Comparison of ENCODE assay signal across 9 cellular contexts in the genomic region with DNA sequence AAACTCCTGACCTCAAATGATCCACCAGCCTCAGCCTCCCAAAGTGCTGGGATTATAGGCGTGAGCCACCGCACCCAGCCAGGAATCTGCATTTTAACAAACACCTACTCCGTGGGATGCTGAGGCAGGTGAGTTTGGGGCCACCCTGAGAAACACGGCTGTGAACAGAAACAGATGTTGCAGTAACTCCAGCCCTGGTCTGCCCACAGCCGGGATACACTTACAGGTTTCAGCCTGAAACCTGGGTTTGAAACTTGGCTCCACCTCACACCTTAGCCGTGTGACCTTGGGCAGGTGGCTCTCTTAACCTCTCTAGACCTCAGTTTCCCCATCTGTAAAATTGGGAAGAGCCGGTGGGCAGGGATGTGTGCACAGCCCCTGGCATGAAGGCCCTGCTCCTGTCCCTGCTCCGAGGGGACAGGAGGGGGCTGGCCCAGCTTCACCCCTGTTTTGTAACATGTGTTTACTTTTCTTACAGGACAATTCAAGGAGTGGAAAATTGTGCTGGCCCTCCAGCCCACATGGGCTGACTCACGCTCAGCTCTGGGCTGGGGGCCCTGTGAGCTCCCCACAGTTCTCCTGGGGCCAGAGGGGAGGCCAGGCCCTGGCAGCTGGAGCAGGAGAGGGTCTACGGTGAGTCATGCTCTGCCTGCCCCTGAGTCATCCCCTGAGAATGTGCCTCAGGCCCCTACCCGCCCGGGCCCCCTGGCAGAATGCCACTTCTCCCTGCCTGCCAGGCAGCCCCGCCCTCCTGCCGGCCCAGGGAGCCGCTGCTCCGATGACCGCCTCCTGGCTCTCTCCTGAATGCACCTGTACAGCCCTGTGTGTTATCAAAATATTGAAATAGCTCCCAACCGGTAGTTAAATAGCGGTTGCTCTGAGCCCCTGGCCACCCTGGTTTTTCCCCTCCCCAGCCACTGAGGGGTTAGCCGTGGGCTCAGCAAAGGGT. TPM values are rescaled to one million over a fixed set of nuclear protein-coding genes. Genes with fewer than 3 reads are reported as not detected.
DNase-seq lines count a peak whose midpoint lies in the region; TF ChIP-seq lines count a peak whose summit lies in the region.
"Had no signal": no experiment of that assay in that cellular context is flagged by ENCODE, and none has a peak within 500 bp of the region (broad histone marks: within the 10 kb centered on the region; RNA-seq: fewer than 3 reads in every experiment).

No MANE protein-coding gene starts in this region.

- intact Hi-C loops in uterus (cut with DNase I; ENCODE audit: low total_unique reads): no loop called here

- H3K27me3 ChIP-seq in ectodermal cell (ENCODE audit: control insufficient read depth, insufficient read depth, low read length, poor library complexity, severe bottlenecking) (no peaks in the 10 kb centered on the region), uterus (no peaks in the 10 kb centered on the region), MM.1S (replicated peaks; ENCODE audit: insufficient read depth, low read length) (peaks cover 21% of the 10 kb centered on the region)

- no peaks in the 10 kb centered on the region for H3K36me3 ChIP-seq in ectodermal cell (ENCODE audit: control insufficient read depth, insufficient read depth, low read length)
- H3K36me3 ChIP-seq in uterus: no peaks in the 10 kb centered on the region
- H3K36me3 ChIP-seq in MM.1S (replicated peaks; ENCODE audit: insufficient read depth, low read length): no peaks in the 10 kb centered on the region

- H3K27ac ChIP-seq in ectodermal cell (ENCODE audit: insufficient read depth, low read depth, low read length, poor library complexity, severe bottlenecking) (peak overlapping the region; percentile 16), uterus (peak overlapping the region; percentile 94 to 97), MM.1S (ENCODE audit: low read length) (no peak overlapping the region)
- H3K27ac ChIP-seq: C4-2B had no signal

- H3K9me3 ChIP-seq in ectodermal cell (ENCODE audit: control insufficient read depth, low read length): no peaks in the 10 kb centered on the region
- no peaks in the 10 kb centered on the region for H3K9me3 ChIP-seq in uterus
- H3K9me3 ChIP-seq in MM.1S (replicated peaks; ENCODE audit: insufficient read depth, low read length): no peaks in the 10 kb centered on the region

- no peak overlapping the region for H2AFZ ChIP-seq in MM.1S (ENCODE audit: low read length)

- H3K4me2 ChIP-seq in MM.1S (ENCODE audit: low read depth, low read length): no peak overlapping the region

- DNase-seq in SKM-1 treated with dmso at 0.1 percent for 144 hours (lab: John Stamatoyannopoulos, UW; ENCODE audit: unreplicated experiment) (peak; percentile 8), SKM-1 (lab: John Stamatoyannopoulos, UW; ENCODE audit: unreplicated experiment) (no peak), NCI-H748 (lab: John Stamatoyannopoulos, UW; ENCODE audit: unreplicated experiment) (peak; percentile 81), medulla oblongata (ENCODE audit: extremely low spot score) (peak; percentile 20), uterus (peak; percentile 96), MM.1S (no peak)
- no peak for DNase-seq in effector CD4-positive, alpha-beta T cell

- H3K9me2 ChIP-seq in MM.1S (replicated peaks; ENCODE audit: insufficient read depth, low read length): no peaks in the 10 kb centered on the region

- TF ChIP-seq CTCF in uterus (IDR thresholded peaks at IDR 0.05): no peak
- no peak for TF ChIP-seq CTCF in MM.1S (IDR thresholded peaks at IDR 0.05; ENCODE audit: low read length)

- H4K20me1 ChIP-seq in MM.1S (ENCODE audit: insufficient read depth, low read length): no peaks in the 10 kb centered on the region

- no peaks in the 10 kb centered on the region for H3K79me2 ChIP-seq in MM.1S (ENCODE audit: low read length)

- TF ChIP-seq POLR2A in uterus (IDR thresholded peaks at IDR 0.05): no peak

- H3K4me3 ChIP-seq in ectodermal cell (ENCODE audit: insufficient read depth, low read depth, low read length) (no peak overlapping the region), uterus (no peak overlapping the region), MM.1S (ENCODE audit: low read length) (no peak overlapping the region)

- H3K4me1 ChIP-seq in ectodermal cell (ENCODE audit: control insufficient read depth, insufficient read depth, low read length) (peaks cover 40% of the 10 kb centered on the region), uterus (peaks cover 18 to 28% of the 10 kb centered on the region in 2 donors), MM.1S (ENCODE audit: low read length) (peaks cover 17% of the 10 kb centered on the region)

- H3K9ac ChIP-seq in MM.1S (ENCODE audit: low read length): no peak overlapping the region

- no peaks in the 10 kb centered on the region; the same call in none of the 2 replicates for H3F3A ChIP-seq in MM.1S (ENCODE audit: insufficient read depth, low read length)

- WGBS in ectodermal cell, 2 experiments: 64 to 71% methylated on average over 20 of the region's 20 CpGs

RNA-seq across cellular contexts. Expression of gene PPL, which starts 7.7 kb away (rescaled TPM):
- polyA plus RNA-seq in ectodermal cell (2013, experiment 1 of 4): 3.2 TPM
- polyA plus RNA-seq in ectodermal cell (2013, experiment 2 of 4): 4.2 TPM
- 3.4 TPM for polyA plus RNA-seq in ectodermal cell (2013, experiment 3 of 4)
- 4.0 TPM for polyA plus RNA-seq in ectodermal cell (2013, experiment 4 of 4)
- 10 to 100 TPM in 3 of 4 donors, 1 to 10 TPM in 1; 8.7 to 39.6 (median 15.2) TPM for total RNA-seq in uterus

RNA-seq across cellular contexts. Expression of gene SEC14L5, which starts 13.5 kb away (rescaled TPM):
- polyA plus RNA-seq in ectodermal cell (2013, experiment 1 of 4): 0.83 TPM
- polyA plus RNA-seq in ectodermal cell (2013, experiment 2 of 4): 0.75 TPM
- 0.64 TPM for polyA plus RNA-seq in ectodermal cell (2013, experiment 3 of 4)
- polyA plus RNA-seq in ectodermal cell (2013, experiment 4 of 4): 1.4 TPM
- total RNA-seq in uterus: 1 to 10 TPM in 1 of 4 donors, under 1 TPM in 1, not detected in 2; 0.28 to 2.0 TPM

Comparison
In these comparisons a context has a peak if more than half of its experiments do, and no peak if none do; other contexts are left out.
1. DNase-seq: peak in SKM-1 treated with dmso at 0.1 percent for 144 hours (single experiment), NCI-H748 (single experiment), medulla oblongata (single experiment) and uterus (2 of 2); none in SKM-1 (single experiment), effector CD4-positive, alpha-beta T cell (single experiment) and MM.1S (single experiment).